In the genomic region with DNA sequence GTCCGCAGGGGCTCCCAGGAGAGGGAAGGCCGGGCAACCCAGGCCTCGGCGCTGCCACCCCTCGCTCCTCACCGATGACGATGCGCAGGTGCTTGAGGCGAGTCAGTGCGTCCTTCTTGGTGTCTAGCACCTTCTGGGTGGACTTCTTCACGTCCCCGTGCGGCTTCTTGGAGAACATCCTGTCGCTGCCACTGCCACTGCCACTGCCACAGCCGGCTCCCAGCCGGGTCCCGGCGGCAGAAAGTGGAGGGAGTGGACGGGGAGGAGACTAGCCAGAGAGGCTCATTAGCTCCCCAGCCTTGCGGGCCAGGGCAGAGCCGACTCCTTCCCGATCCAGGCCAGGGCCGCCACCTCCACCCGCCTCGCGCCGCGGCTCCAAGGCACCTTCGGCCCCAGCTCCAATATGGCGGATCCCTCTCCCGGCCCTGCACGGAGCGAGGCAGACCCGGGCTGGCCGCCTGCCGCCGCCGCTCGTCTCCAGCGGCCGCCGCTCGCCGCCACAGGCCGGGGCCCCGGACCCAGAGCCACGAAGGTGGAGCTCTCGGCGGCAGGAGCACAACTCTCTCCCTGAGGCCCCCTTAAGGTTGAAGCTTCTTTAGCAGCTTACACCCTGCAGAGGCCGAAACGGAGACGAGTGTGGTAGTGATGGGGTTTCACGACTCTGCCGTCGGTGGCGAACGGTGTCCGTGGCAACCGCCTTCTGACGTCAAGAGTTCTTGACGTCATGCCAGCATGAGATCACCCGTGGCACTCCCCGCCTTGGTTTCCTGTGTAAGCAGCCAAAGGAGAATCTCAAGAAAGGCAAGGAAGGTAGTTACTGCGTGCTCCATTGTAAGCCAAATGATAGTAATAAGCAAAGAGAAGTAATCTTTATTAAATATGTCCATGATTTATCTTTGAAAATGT, we compare ENCODE assay signal across 8 cellular contexts. TPM values are rescaled to one million over a fixed set of nuclear protein-coding genes. Genes with fewer than 3 reads are reported as not detected.
DNase-seq lines count a peak whose midpoint lies in the region; ATAC-seq and TF ChIP-seq lines count a peak whose summit lies in the region.
"Not testable (repeated sequence)": the region's sequence is repeated elsewhere in the genome, so short reads cannot be mapped to it uniquely, and the experiment has no call there.

A gene (minus strand): TSS at position 638 of the 906 bp plus-strand sequence. CDS start 460 bp downstream, at position 178.

- peak; percentile 95 for ATAC-seq in HG03460 (IDR thresholded peaks at IDR 0.05; ENCODE audit: unreplicated experiment)

- DNase-seq in GM19240 (ENCODE audit: insufficient read length, low spot score) (peak; percentile 68), NCI-H524 treated with DMSO at 0.1 percent for 48 hours (lab: John Stamatoyannopoulos, UW) (peak; percentile 87), colonic mucosa (peak; percentile 94), kidney tubule cell (ENCODE audit: low spot score) (peak; percentile 97)
- DNase-seq in activated CD4-positive, alpha-beta T cell treated with anti-CD3 and anti-CD28 coated beads for 48 hours = peak; percentile 93
- DNase-seq in stimulated activated CD4-positive, alpha-beta T cell treated with anti-CD3 and anti-CD28 coated beads, Interleukin-1b, Interleukin-23, amount 100 ng/mL, for 24 hours (ENCODE audit: low read depth in 4 of 4, low spot score in 1 of 4) = peak; percentile 77 to 87 (median 83)

- peaks cover 0 to 21% (median 6%) of the 10 kb centered on the region in 11 experiments; a peak in 6 of 22 replicates for H4K20me1 ChIP-seq in BLaER1 treated with 17β-estradiol and CSF1 and Interleukin-3, amounts not matched to agents 10 nM and 100 nM

- H3K4me1 ChIP-seq in BLaER1 treated with 17β-estradiol and CSF1 and Interleukin-3, amounts not matched to agents 10 nM and 100 nM = peaks cover 13 to 27% (median 19%) of the 10 kb centered on the region in 10 experiments
- not testable (repeated sequence) for H3K4me1 ChIP-seq in colonic mucosa

- not testable (repeated sequence) for H3K36me3 ChIP-seq in BLaER1 treated with 17β-estradiol and CSF1 and Interleukin-3, amounts not matched to agents 10 nM and 100 nM; colonic mucosa

- H3K9ac ChIP-seq in BLaER1 treated with 17β-estradiol and CSF1 and Interleukin-3, amounts not matched to agents 10 nM and 100 nM = peak within 1 kb of the TSS; percentile 82 to 91 (median 84)
- H3K9ac ChIP-seq in colonic mucosa (ENCODE audit: low read depth in 2 of 2, low read length in 2 of 2) = peak within 1 kb of the TSS; percentile 81 to 90

- H3K4me2 ChIP-seq in BLaER1 treated with 17β-estradiol and CSF1 and Interleukin-3, amounts not matched to agents 10 nM and 100 nM = peak within 1 kb of the TSS; percentile 77 to 92 (median 87)

- intact Hi-C loops in colonic mucosa (cut with DNase I) = not testable (repeated sequence)

- not testable (repeated sequence) for H3K9me3 ChIP-seq in BLaER1 treated with 17β-estradiol and CSF1 and Interleukin-3, amounts not matched to agents 10 nM and 100 nM (replicated peaks in 1 of 11); colonic mucosa

- H3K4me3 ChIP-seq in BLaER1 treated with 17β-estradiol and CSF1 and Interleukin-3, amounts not matched to agents 10 nM and 100 nM = peak within 1 kb of the TSS; percentile 72 to 91 (median 80)
- H3K4me3 ChIP-seq in colonic mucosa = peak within 1 kb of the TSS; percentile 78

- not testable (repeated sequence) for H3K27me3 ChIP-seq in BLaER1 treated with 17β-estradiol and CSF1 and Interleukin-3, amounts not matched to agents 10 nM and 100 nM; colonic mucosa

- peak; percentile 18 for TF ChIP-seq CTCF in colonic mucosa (IDR thresholded peaks at IDR 0.05)

- peak within 1 kb of the TSS; percentile 78 to 86 (median 82) for H3K27ac ChIP-seq in BLaER1 treated with 17β-estradiol and CSF1 and Interleukin-3, amounts not matched to agents 10 nM and 100 nM
- peak within 1 kb of the TSS; percentile 98 for H3K27ac ChIP-seq in colonic mucosa

RNA-seq across cellular contexts. Expression of the gene that starts here (rescaled TPM):
- 10 to 100 TPM; 68.4 to 69.8 TPM for total RNA-seq in colonic mucosa

Comparison
In these comparisons a context has a peak if more than half of its experiments do, and no peak if none do; other contexts are left out.
1. Peak in every context shown above with its lines: DNase-seq, ATAC-seq, H3K4me3 ChIP-seq and H3K27ac ChIP-seq.